Comparison of ENCODE assay signal across 9 cellular contexts in the genomic region with DNA sequence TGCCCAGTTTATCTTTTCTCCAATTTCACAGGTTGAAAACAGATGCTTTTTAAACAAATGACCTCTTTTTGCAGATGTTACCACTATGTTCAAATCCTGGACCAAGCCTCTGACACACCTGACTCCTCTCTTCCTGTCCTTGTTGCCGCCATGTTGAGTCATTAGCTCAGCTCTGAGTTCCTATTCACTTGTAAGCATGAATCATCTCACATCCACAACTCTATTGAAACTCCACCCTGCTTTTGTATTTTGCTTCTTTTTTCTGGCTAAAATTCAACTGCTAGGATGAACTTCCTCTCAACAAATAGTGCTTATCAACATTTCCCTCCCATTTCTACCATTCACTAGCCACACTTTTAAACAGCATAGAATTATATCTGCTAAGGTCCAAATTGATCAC. TPM values are rescaled to one million over a fixed set of nuclear protein-coding genes. Genes with fewer than 3 reads are reported as not detected.
DNase-seq lines count a peak whose midpoint lies in the region; ATAC-seq and TF ChIP-seq lines count a peak whose summit lies in the region.
"Had no signal": no experiment of that assay in that cellular context is flagged by ENCODE, and none has a peak within 500 bp of the region (broad histone marks: within the 10 kb centered on the region; RNA-seq: fewer than 3 reads in every experiment).

No MANE protein-coding gene starts in this region.

- WGBS in adrenal gland, 4 donors, result 8 to 33% (median 18%) methylated on average over 1 of the region's 1 CpG

- TF ChIP-seq CTCF in NB4 (IDR thresholded peaks at IDR 0.05; ENCODE audit: low read depth, low read length), result no peak
- TF ChIP-seq CTCF in adrenal gland (IDR thresholded peaks at IDR 0.05), result no peak

- peaks cover 68% of the 10 kb centered on the region for H4K20me1 ChIP-seq in BLaER1

- no peaks in the 10 kb centered on the region for H3K9me3 Mint-ChIP-seq in stimulated activated naive B cell treated with anti-CD40 and anti-IgM and Interleukin-4, amounts not matched to agents 10 μg/mL and 1 μg/mL and 100 μg/mL, for 72 hours

- H3K36me3 ChIP-seq in BLaER1, result peaks cover 32% of the 10 kb centered on the region
- H3K36me3 ChIP-seq in adrenal gland (replicated peaks in 1 of 2), result peaks cover 0 to 8% of the 10 kb centered on the region in 2 donors

- H3K4me3 ChIP-seq in BLaER1, result no peak overlapping the region
- peak overlapping the region; percentile 7 for H3K4me3 ChIP-seq in NB4 (ENCODE audit: low read depth, low read length)
- no peak overlapping the region for H3K4me3 ChIP-seq in adrenal gland

- intact Hi-C loops in adrenal gland (cut with DNase I), result no loop called here

- TF ChIP-seq POLR2A in NB4 (IDR thresholded peaks at IDR 0.05; ENCODE audit: extremely low read depth, insufficient read length), result no peak
- no peak for TF ChIP-seq POLR2A in adrenal gland (IDR thresholded peaks at IDR 0.05)

- H3K27me3 ChIP-seq in BLaER1 (no peaks in the 10 kb centered on the region; the same call in 1 of the 2 replicates), adrenal gland (no peaks in the 10 kb centered on the region), layer of hippocampus (ENCODE audit: control insufficient read depth, insufficient read depth, low read length) (no peaks in the 10 kb centered on the region)

- H3K36me3 Mint-ChIP-seq in stimulated activated naive B cell treated with anti-CD40 and anti-IgM and Interleukin-4, amounts not matched to agents 10 μg/mL and 1 μg/mL and 100 μg/mL, for 72 hours, result peaks cover 27 to 46% of the 10 kb centered on the region in 2 donors

- ATAC-seq in stimulated activated naive B cell treated with anti-CD40 and anti-IgM and Interleukin-4, amounts not matched to agents 10 μg/mL and 1 μg/mL and 100 μg/mL, for 72 hours (replicated peaks), result no peak
- ATAC-seq in HG02759 (IDR thresholded peaks at IDR 0.05; ENCODE audit: unreplicated experiment), result no peak
- ATAC-seq: left colon had no signal

- peak overlapping the region; percentile 55 to 66 for H3K4me3 Mint-ChIP-seq in stimulated activated naive B cell treated with anti-CD40 and anti-IgM and Interleukin-4, amounts not matched to agents 10 μg/mL and 1 μg/mL and 100 μg/mL, for 72 hours

- no peaks in the 10 kb centered on the region for H3K27me3 Mint-ChIP-seq in stimulated activated naive B cell treated with anti-CD40 and anti-IgM and Interleukin-4, amounts not matched to agents 10 μg/mL and 1 μg/mL and 100 μg/mL, for 72 hours

- H3K27ac Mint-ChIP-seq in stimulated activated naive B cell treated with anti-CD40 and anti-IgM and Interleukin-4, amounts not matched to agents 10 μg/mL and 1 μg/mL and 100 μg/mL, for 72 hours, result peak overlapping the region; percentile 14

- DNase-seq in NB4 (ENCODE audit: low read depth), result peak; percentile 55
- DNase-seq in adrenal gland, result peak in 5 of 7 donors; percentile 57 to 76 (median 69)
- no peak for DNase-seq in stimulated activated naive B cell treated with anti-CD40 and anti-IgM and Interleukin-4, amounts not matched to agents 10 μg/mL and 1 μg/mL and 100 μg/mL, for 72 hours
- no peak for DNase-seq in NCI-H82 (lab: John Stamatoyannopoulos, UW)
- no peak for DNase-seq in NCI-H82 treated with DMSO at 0.1 percent for 48 hours (lab: John Stamatoyannopoulos, UW; ENCODE audit: unreplicated experiment)

- H3K27ac ChIP-seq in BLaER1, result no peak overlapping the region
- peak overlapping the region in 3 of 5 donors; percentile 49 to 99 (median 79) for H3K27ac ChIP-seq in adrenal gland
- peak overlapping the region; percentile 69 for H3K27ac ChIP-seq in layer of hippocampus (ENCODE audit: low read depth, low read length)

- H3K4me1 ChIP-seq in BLaER1 (peaks cover 45% of the 10 kb centered on the region), adrenal gland (replicated peaks in 1 of 2) (peaks cover 18 to 48% of the 10 kb centered on the region in 2 donors)

- H3K9ac ChIP-seq in BLaER1, result no peak overlapping the region

- peaks cover 40 to 61% of the 10 kb centered on the region in 2 donors for H3K4me1 Mint-ChIP-seq in stimulated activated naive B cell treated with anti-CD40 and anti-IgM and Interleukin-4, amounts not matched to agents 10 μg/mL and 1 μg/mL and 100 μg/mL, for 72 hours

- H3K9me3 ChIP-seq in BLaER1, result no peaks in the 10 kb centered on the region
- H3K9me3 ChIP-seq in adrenal gland (replicated peaks in 1 of 3), result no peaks in the 10 kb centered on the region

- H3K4me2 ChIP-seq in BLaER1, result peak overlapping the region; percentile 83

RNA-seq across cellular contexts. Expression of gene JOSD1, which starts 4.1 kb away (rescaled TPM):
- 10 to 100 TPM; 35.5 to 93.4 (median 47.3) TPM for total RNA-seq in adrenal gland
- polyA plus RNA-seq in adrenal gland, result 10 to 100 TPM; 14.3 to 27.2 (median 18.1) TPM

RNA-seq across cellular contexts. Expression of gene GTPBP1, which starts 9.1 kb away (rescaled TPM):
- total RNA-seq in adrenal gland, result 10 to 100 TPM; 31.8 to 56.9 (median 42.9) TPM
- polyA plus RNA-seq in adrenal gland, result 10 to 100 TPM; 14.0 to 33.7 (median 31.9) TPM

RNA-seq across cellular contexts. Expression of gene TOMM22, which starts 14.8 kb away (rescaled TPM):
- 10 to 100 TPM; 20.8 to 82.2 (median 55.3) TPM for total RNA-seq in adrenal gland
- 10 to 100 TPM; 16.9 to 86.3 (median 18.3) TPM for polyA plus RNA-seq in adrenal gland

RNA-seq across cellular contexts. Expression of gene CBY1, which starts 40.2 kb away (rescaled TPM):
- 10 to 100 TPM; 23.8 to 60.9 (median 44.5) TPM for total RNA-seq in adrenal gland
- polyA plus RNA-seq in adrenal gland, result 10 to 100 TPM; 61.9 to 96.0 (median 71.2) TPM

RNA-seq across cellular contexts. Expression of gene FAM227A, which starts 40.4 kb away (rescaled TPM):
- total RNA-seq in adrenal gland, result 1 to 10 TPM in 2 of 8 donors, under 1 TPM in 6; 0.43 to 2.1 (median 0.77) TPM
- 1 to 10 TPM in 2 of 3 donors, under 1 TPM in 1; 0.55 to 7.3 (median 1.2) TPM for polyA plus RNA-seq in adrenal gland

Comparison
In these comparisons a context has a peak if more than half of its experiments do, and no peak if none do; other contexts are left out.
1. DNase-seq: peak in NB4 (single experiment) and adrenal gland (5 of 7); none in stimulated activated naive B cell treated with anti-CD40 and anti-IgM and Interleukin-4, amounts not matched to agents 10 μg/mL and 1 μg/mL and 100 μg/mL, for 72 hours (single experiment), NCI-H82 (single experiment) and NCI-H82 treated with DMSO at 0.1 percent for 48 hours (single experiment).